Comparison of ENCODE assay signal across 20 cellular contexts in genomic region chr19:47422417-47423163, GRCh38. TPM values are rescaled to one million over a fixed set of nuclear protein-coding genes. Genes with fewer than 3 reads are reported as not detected.
DNase-seq lines count a peak whose midpoint lies in the region; ATAC-seq and TF ChIP-seq lines count a peak whose summit lies in the region.
"Had no signal": no experiment of that assay in that cellular context is flagged by ENCODE, and none has a peak within 500 bp of the region (broad histone marks: within the 10 kb centered on the region; RNA-seq: fewer than 3 reads in every experiment).

No MANE protein-coding gene starts in this region.

- H3K27me3 Mint-ChIP-seq in activated T-cell treated with anti-CD3 and anti-CD28 coated beads, Interleukin-2, amount 50 U/mL, for 72 hours (ENCODE audit: low read depth), result peaks cover 66% of the 10 kb centered on the region
- H3K27me3 Mint-ChIP-seq in activated T-cell treated with anti-CD3 and anti-CD28 coated beads, Interleukin-2, amount 50 U/mL, for 4 hours (ENCODE audit: low read depth), result peaks cover 83% of the 10 kb centered on the region
- H3K27me3 Mint-ChIP-seq in WTC11 (ENCODE audit: low read depth), result peaks cover 92% of the 10 kb centered on the region
- H3K27me3 Mint-ChIP-seq in memory B cell, result peaks cover 53% of the 10 kb centered on the region

- CTCF ChIA-PET in WTC11 (lab: Charles Lee), result no interaction called here

- DNase-seq in activated T-cell treated with anti-CD3 and anti-CD28 coated beads, Interleukin-2, amount 50 U/mL, for 72 hours, result no peak
- DNase-seq in activated T-cell treated with anti-CD3 and anti-CD28 coated beads, Interleukin-2, amount 50 U/mL, for 4 hours, result no peak
- DNase-seq in WTC11 (ENCODE audit: low spot score), result no peak
- no peak for DNase-seq in memory B cell (ENCODE audit: low spot score in 2 of 2)
- no peak for DNase-seq in stimulated activated effector memory CD8-positive, alpha-beta T cell treated with anti-CD3 and anti-CD28 coated beads, Interleukin-12 subunit alpha, Interleukin-12 subunit beta, amount 100 ng/mL, for 72 hours (ENCODE audit: low spot score in 2 of 2)
- no peak for DNase-seq in KG1 (lab: John Stamatoyannopoulos, UW)
- no peak for DNase-seq in caudate nucleus (lab: John Stamatoyannopoulos, UW)
- DNase-seq in NCI-H1105 treated with DMSO at 0.1 percent for 48 hours (lab: John Stamatoyannopoulos, UW), result no peak
- DNase-seq: 8988T; activated effector memory CD4-positive, alpha-beta T cell treated with anti-CD3 and anti-CD28 coated beads, Interleukin-2, amount 50 U/mL, for 16 hours; CD4-positive, CD25-positive, alpha-beta regulatory T cell; DND-41; effector memory CD8-positive, alpha-beta T cell; head of caudate nucleus; natural killer cell; NCI-H1417 treated with DMSO at 0.1 percent for 48 hours; T1000 had no signal

- POLR2A ChIA-PET in WTC11 (lab: Charles Lee), result no interaction called here

- H3K9me3 Mint-ChIP-seq in activated T-cell treated with anti-CD3 and anti-CD28 coated beads, Interleukin-2, amount 50 U/mL, for 72 hours, result no peaks in the 10 kb centered on the region
- H3K9me3 Mint-ChIP-seq in activated T-cell treated with anti-CD3 and anti-CD28 coated beads, Interleukin-2, amount 50 U/mL, for 4 hours, result no peaks in the 10 kb centered on the region
- H3K9me3 Mint-ChIP-seq in WTC11 (no peaks in the 10 kb centered on the region), memory B cell (peaks cover 5% of the 10 kb centered on the region)
- H3K9me3 Mint-ChIP-seq in stimulated activated effector memory CD8-positive, alpha-beta T cell treated with anti-CD3 and anti-CD28 coated beads, Interleukin-12 subunit alpha, Interleukin-12 subunit beta, amount 100 ng/mL, for 72 hours, result no peaks in the 10 kb centered on the region
- H3K9me3 Mint-ChIP-seq: effector memory CD8-positive, alpha-beta T cell; stimulated activated memory B cell treated with anti-CD40 and anti-IgM and Interleukin-4, amounts not matched to agents 10 μg/mL and 1 μg/mL and 100 μg/mL, for 72 hours had no signal

- H3K4me1 Mint-ChIP-seq in activated T-cell treated with anti-CD3 and anti-CD28 coated beads, Interleukin-2, amount 50 U/mL, for 72 hours (ENCODE audit: low read depth), result peaks cover 27% of the 10 kb centered on the region
- H3K4me1 Mint-ChIP-seq in activated T-cell treated with anti-CD3 and anti-CD28 coated beads, Interleukin-2, amount 50 U/mL, for 4 hours (ENCODE audit: low read depth), result peaks cover 34% of the 10 kb centered on the region
- H3K4me1 Mint-ChIP-seq in WTC11 (peaks cover 50% of the 10 kb centered on the region), memory B cell (peaks cover 36% of the 10 kb centered on the region)
- H3K4me1 Mint-ChIP-seq in stimulated activated effector memory CD8-positive, alpha-beta T cell treated with anti-CD3 and anti-CD28 coated beads, Interleukin-12 subunit alpha, Interleukin-12 subunit beta, amount 100 ng/mL, for 72 hours, result peaks cover 43% of the 10 kb centered on the region

- H3K36me3 Mint-ChIP-seq in activated T-cell treated with anti-CD3 and anti-CD28 coated beads, Interleukin-2, amount 50 U/mL, for 72 hours (ENCODE audit: insufficient read depth in 2 of 2), result no peaks in the 10 kb centered on the region
- no peaks in the 10 kb centered on the region for H3K36me3 Mint-ChIP-seq in activated T-cell treated with anti-CD3 and anti-CD28 coated beads, Interleukin-2, amount 50 U/mL, for 4 hours (ENCODE audit: insufficient read depth)
- no peaks in the 10 kb centered on the region for H3K36me3 Mint-ChIP-seq in WTC11
- H3K36me3 Mint-ChIP-seq in memory B cell, result peaks cover 9% of the 10 kb centered on the region
- no peaks in the 10 kb centered on the region for H3K36me3 Mint-ChIP-seq in stimulated activated effector memory CD8-positive, alpha-beta T cell treated with anti-CD3 and anti-CD28 coated beads, Interleukin-12 subunit alpha, Interleukin-12 subunit beta, amount 100 ng/mL, for 72 hours
- H3K36me3 Mint-ChIP-seq: natural killer cell had no signal

- no peak for TF ChIP-seq CTCF in WTC11 (IDR thresholded peaks at IDR 0.05)

- no peak overlapping the region for H3K27ac ChIP-seq in caudate nucleus (ENCODE audit: low read depth, low read length)
- H3K27ac ChIP-seq: SK-N-MC had no signal

- H3K27ac Mint-ChIP-seq in activated T-cell treated with anti-CD3 and anti-CD28 coated beads, Interleukin-2, amount 50 U/mL, for 72 hours, result no peak overlapping the region
- H3K27ac Mint-ChIP-seq in WTC11, result no peak overlapping the region
- H3K27ac Mint-ChIP-seq in memory B cell, result no peak overlapping the region
- H3K27ac Mint-ChIP-seq in stimulated activated effector memory CD8-positive, alpha-beta T cell treated with anti-CD3 and anti-CD28 coated beads, Interleukin-12 subunit alpha, Interleukin-12 subunit beta, amount 100 ng/mL, for 72 hours, result peak overlapping the region; percentile 5
- H3K27ac Mint-ChIP-seq: activated CD4-positive, alpha-beta T cell treated with anti-CD3 and anti-CD28 coated beads for 36 hours; effector memory CD8-positive, alpha-beta T cell; stimulated activated memory B cell treated with anti-CD40 and anti-IgM and Interleukin-4, amounts not matched to agents 10 μg/mL and 1 μg/mL and 100 μg/mL, for 72 hours had no signal

- ATAC-seq in activated T-cell treated with anti-CD3 and anti-CD28 coated beads, Interleukin-2, amount 50 U/mL, for 72 hours (replicated peaks in 1 of 2), result no peak
- no peak for ATAC-seq in activated T-cell treated with anti-CD3 and anti-CD28 coated beads, Interleukin-2, amount 50 U/mL, for 4 hours
- no peak for ATAC-seq in WTC11
- no peak for ATAC-seq in memory B cell (ENCODE audit: low read depth)
- ATAC-seq in stimulated activated effector memory CD8-positive, alpha-beta T cell treated with anti-CD3 and anti-CD28 coated beads, Interleukin-12 subunit alpha, Interleukin-12 subunit beta, amount 100 ng/mL, for 72 hours, result no peak
- ATAC-seq: effector memory CD8-positive, alpha-beta T cell; stimulated activated memory B cell treated with anti-CD40 and anti-IgM and Interleukin-4, amounts not matched to agents 10 μg/mL and 1 μg/mL and 100 μg/mL, for 72 hours had no signal

- peak overlapping the region; percentile 4 to 6 for H3K4me3 Mint-ChIP-seq in activated T-cell treated with anti-CD3 and anti-CD28 coated beads, Interleukin-2, amount 50 U/mL, for 72 hours
- H3K4me3 Mint-ChIP-seq in activated T-cell treated with anti-CD3 and anti-CD28 coated beads, Interleukin-2, amount 50 U/mL, for 4 hours, result no peak overlapping the region
- H3K4me3 Mint-ChIP-seq in WTC11 (peak overlapping the region; percentile 60), memory B cell (peak overlapping the region; percentile 33)
- no peak overlapping the region for H3K4me3 Mint-ChIP-seq in stimulated activated effector memory CD8-positive, alpha-beta T cell treated with anti-CD3 and anti-CD28 coated beads, Interleukin-12 subunit alpha, Interleukin-12 subunit beta, amount 100 ng/mL, for 72 hours
- H3K4me3 Mint-ChIP-seq: activated CD4-positive, alpha-beta T cell treated with anti-CD3 and anti-CD28 coated beads for 36 hours; natural killer cell; stimulated activated memory B cell treated with anti-CD40 and anti-IgM and Interleukin-4, amounts not matched to agents 10 μg/mL and 1 μg/mL and 100 μg/mL, for 72 hours had no signal

TF ChIP-seq in WTC11, 78 proteins besides CTCF, POLR2A, EP300 and RAD21 (continues in another document):
- TF ChIP-seq ZNF232 (CRISPR knock-in tag; IDR thresholded peaks at IDR 0.05) (no peak), TP53 (CRISPR knock-in tag; IDR thresholded peaks at IDR 0.05) (no peak), NFYB (CRISPR knock-in tag; conservative IDR thresholded peaks at IDR 0.05; ENCODE audit: low read depth) (no peak)
- TF ChIP-seq, protein P1, sequence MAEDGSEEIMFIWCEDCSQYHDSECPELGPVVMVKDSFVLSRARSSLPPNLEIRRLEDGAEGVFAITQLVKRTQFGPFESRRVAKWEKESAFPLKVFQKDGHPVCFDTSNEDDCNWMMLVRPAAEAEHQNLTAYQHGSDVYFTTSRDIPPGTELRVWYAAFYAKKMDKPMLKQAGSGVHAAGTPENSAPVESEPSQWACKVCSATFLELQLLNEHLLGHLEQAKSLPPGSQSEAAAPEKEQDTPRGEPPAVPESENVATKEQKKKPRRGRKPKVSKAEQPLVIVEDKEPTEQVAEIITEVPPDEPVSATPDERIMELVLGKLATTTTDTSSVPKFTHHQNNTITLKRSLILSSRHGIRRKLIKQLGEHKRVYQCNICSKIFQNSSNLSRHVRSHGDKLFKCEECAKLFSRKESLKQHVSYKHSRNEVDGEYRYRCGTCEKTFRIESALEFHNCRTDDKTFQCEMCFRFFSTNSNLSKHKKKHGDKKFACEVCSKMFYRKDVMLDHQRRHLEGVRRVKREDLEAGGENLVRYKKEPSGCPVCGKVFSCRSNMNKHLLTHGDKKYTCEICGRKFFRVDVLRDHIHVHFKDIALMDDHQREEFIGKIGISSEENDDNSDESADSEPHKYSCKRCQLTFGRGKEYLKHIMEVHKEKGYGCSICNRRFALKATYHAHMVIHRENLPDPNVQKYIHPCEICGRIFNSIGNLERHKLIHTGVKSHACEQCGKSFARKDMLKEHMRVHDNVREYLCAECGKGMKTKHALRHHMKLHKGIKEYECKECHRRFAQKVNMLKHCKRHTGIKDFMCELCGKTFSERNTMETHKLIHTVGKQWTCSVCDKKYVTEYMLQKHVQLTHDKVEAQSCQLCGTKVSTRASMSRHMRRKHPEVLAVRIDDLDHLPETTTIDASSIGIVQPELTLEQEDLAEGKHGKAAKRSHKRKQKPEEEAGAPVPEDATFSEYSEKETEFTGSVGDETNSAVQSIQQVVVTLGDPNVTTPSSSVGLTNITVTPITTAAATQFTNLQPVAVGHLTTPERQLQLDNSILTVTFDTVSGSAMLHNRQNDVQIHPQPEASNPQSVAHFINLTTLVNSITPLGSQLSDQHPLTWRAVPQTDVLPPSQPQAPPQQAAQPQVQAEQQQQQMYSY (CRISPR knock-in tag; IDR thresholded peaks at IDR 0.05), result no peak

RNA-seq across cellular contexts. Expression of gene MEIS3, which starts 3.3 kb away (rescaled TPM):
- total RNA-seq in activated T-cell treated with anti-CD3 and anti-CD28 coated beads, Interleukin-2, amount 50 U/mL, for 72 hours, result under 1 TPM; 0.23 to 0.26 TPM
- under 1 TPM in 1 of 3 donors, not detected in 2; 0.16 TPM for total RNA-seq in activated T-cell treated with anti-CD3 and anti-CD28 coated beads, Interleukin-2, amount 50 U/mL, for 4 hours
- 38.5 to 51.1 TPM (median 48.4 TPM) in 3 replicates for total RNA-seq in WTC11 (2021)
- total RNA-seq: CD4-positive, CD25-positive, alpha-beta regulatory T cell; natural killer cell had no signal

RNA-seq across cellular contexts. Expression of gene SLC8A2, which starts 49.1 kb away (rescaled TPM):
- total RNA-seq in activated T-cell treated with anti-CD3 and anti-CD28 coated beads, Interleukin-2, amount 50 U/mL, for 72 hours, result under 1 TPM; 0.17 to 0.97 TPM
- under 1 TPM in 1 of 3 donors, not detected in 2; 0.05 TPM for total RNA-seq in activated T-cell treated with anti-CD3 and anti-CD28 coated beads, Interleukin-2, amount 50 U/mL, for 4 hours
- 6.5 to 8.5 TPM (median 6.8 TPM) in 3 replicates for total RNA-seq in WTC11 (2021)
- total RNA-seq: CD4-positive, CD25-positive, alpha-beta regulatory T cell had no signal

Comparison
In these comparisons a context has a peak if more than half of its experiments do, and no peak if none do; other contexts are left out.
1. H3K4me3 Mint-ChIP-seq: peak in activated T-cell treated with anti-CD3 and anti-CD28 coated beads, Interleukin-2, amount 50 U/mL, for 72 hours (2 of 2), WTC11 (single experiment) and memory B cell (single experiment); none in activated T-cell treated with anti-CD3 and anti-CD28 coated beads, Interleukin-2, amount 50 U/mL, for 4 hours (single experiment) and stimulated activated effector memory CD8-positive, alpha-beta T cell treated with anti-CD3 and anti-CD28 coated beads, Interleukin-12 subunit alpha, Interleukin-12 subunit beta, amount 100 ng/mL, for 72 hours (single experiment).
2. RNA of gene MEIS3, which starts 3.3 kb away (total RNA-seq): 38.5 to 51.1 TPM in WTC11; 0.23 to 0.26 TPM in activated T-cell treated with anti-CD3 and anti-CD28 coated beads, Interleukin-2, amount 50 U/mL, for 72 hours and 0.16 TPM in activated T-cell treated with anti-CD3 and anti-CD28 coated beads, Interleukin-2, amount 50 U/mL, for 4 hours; every median in the first group is over 10 times any median in the second.